15 cellular contexts compared by ENCODE assay signal in genomic region chr13:57604442-57604841, GRCh38. TPM values are rescaled to one million over a fixed set of nuclear protein-coding genes. Genes with fewer than 3 reads are reported as not detected.
"Had no signal": no experiment of that assay in that cellular context is flagged by ENCODE, and none has a peak within 500 bp of the region (broad histone marks: within the 10 kb centered on the region; RNA-seq: fewer than 3 reads in every experiment).

No MANE protein-coding gene starts in this region.

- H3K27ac Mint-ChIP-seq: endodermal cell; naive thymus-derived CD4-positive, alpha-beta T cell; progenitor cell of endocrine pancreas had no signal

- H3K4me3 ChIP-seq: coronary artery, ovary had no signal

- ATAC-seq: foreskin keratinocyte; naive thymus-derived CD4-positive, alpha-beta T cell; right cardiac atrium had no signal

- H3K27me3 Mint-ChIP-seq: naive thymus-derived CD4-positive, alpha-beta T cell; progenitor cell of endocrine pancreas had no signal

- H3K36me3 ChIP-seq: ovary had no signal

- H3K4me1 Mint-ChIP-seq: naive thymus-derived CD4-positive, alpha-beta T cell had no signal

- DNase-seq: effector CD4-positive, alpha-beta T cell; endodermal cell; erythroblast; foreskin keratinocyte; kidney glomerular epithelial cell; naive thymus-derived CD4-positive, alpha-beta T cell; nucleus accumbens; ovary; right cardiac atrium; small intestine; stimulated activated CD4-positive, alpha-beta T cell treated with anti-CD3 and anti-CD28 coated beads, Interleukin-12 subunit alpha, Interleukin-12 subunit beta, amount 100 ng/mL, for 4 hours; stimulated activated naive CD4-positive, alpha-beta T cell treated with Interleukin-2 at 50 U/mL for 16 hours; trophoblast cell had no signal

- H3K36me3 Mint-ChIP-seq: naive thymus-derived CD4-positive, alpha-beta T cell had no signal

- H3K9me3 ChIP-seq: ovary had no signal

- H3K4me3 Mint-ChIP-seq: endodermal cell; naive thymus-derived CD4-positive, alpha-beta T cell had no signal

- H3K4me1 ChIP-seq: foreskin keratinocyte had no signal

- H3K27ac ChIP-seq: coronary artery, foreskin keratinocyte, ovary had no signal

- H3K27me3 ChIP-seq: foreskin keratinocyte, ovary had no signal

RNA-seq across cellular contexts. Expression of gene PCDH17, which starts 27.1 kb away (rescaled TPM):
- total RNA-seq: foreskin keratinocyte; naive thymus-derived CD4-positive, alpha-beta T cell had no signal
